Comparison of ENCODE assay signal across 1 cellular context in genomic region chr5:141084487-141084989, GRCh38.
TF ChIP-seq lines count a peak whose summit lies in the region.

No MANE protein-coding gene starts in this region.

TF ChIP-seq in GM23338, 12 proteins besides CTCF, POLR2A, EP300 and RAD21 (continued from another document):
- no peak for TF ChIP-seq REST (IDR thresholded peaks at IDR 0.05; ENCODE audit: unreplicated experiment)
